Comparison of ENCODE assay signal across 12 cellular contexts in genomic region chr22:19848298-19849224, GRCh38. TPM values are rescaled to one million over a fixed set of nuclear protein-coding genes. Genes with fewer than 3 reads are reported as not detected.
DNase-seq lines count a peak whose midpoint lies in the region; ATAC-seq, FAIRE-seq and TF ChIP-seq lines count a peak whose summit lies in the region.
"Had no signal": no experiment of that assay in that cellular context is flagged by ENCODE, and none has a peak within 500 bp of the region (broad histone marks: within the 10 kb centered on the region; RNA-seq: fewer than 3 reads in every experiment).

No MANE protein-coding gene starts in this region.

- in situ Hi-C loops in GM13977 (cut with MboI; ENCODE audit: low pct_unique_long_range_greater_than_20kb, low sequenced_read_pairs, unreplicated experiment): no loop called here

- ATAC-seq in omental fat pad (ENCODE audit: low FRiP score): no peak

- H3K27me3 ChIP-seq in small intestine (ENCODE audit: control insufficient read depth in 2 of 2, insufficient read depth in 2 of 2, low read length in 2 of 2): no peaks in the 10 kb centered on the region
- H3K27me3 ChIP-seq: tibial artery had no signal

- H3K9me3 ChIP-seq in small intestine (ENCODE audit: control insufficient read depth, low read depth): no peaks in the 10 kb centered on the region
- H3K9me3 ChIP-seq: tibial artery had no signal

- H3K4me3 ChIP-seq in small intestine (ENCODE audit: low read depth in 1 of 2, low read length in 2 of 2): no peak overlapping the region
- H3K4me3 ChIP-seq: tibial artery had no signal

- H3K36me3 ChIP-seq in small intestine (ENCODE audit: control insufficient read depth in 2 of 2, insufficient read depth in 2 of 2, low read length in 2 of 2): peaks cover 4% of the 10 kb centered on the region in 2 donors

- no peaks in the 10 kb centered on the region for H3K9me3 Mint-ChIP-seq in T-helper 2 cell treated with Interferon-gamma antibody and Interleukin-4, amounts not matched to agents 5 μg/mL and 100 μg/mL, for 36 hours
- H3K9me3 Mint-ChIP-seq: activated naive CD4-positive, alpha-beta T cell treated with anti-CD3 and anti-CD28 coated beads, Interleukin-2, amount 50 U/mL, for 24 hours had no signal

- peak; percentile 10 for DNase-seq in GM13977 (ENCODE audit: low spot score)
- peak; percentile 36 for DNase-seq in NCI-H69 (lab: John Stamatoyannopoulos, UW)
- DNase-seq in fibroblast of gingiva (ENCODE audit: low read depth): peak; percentile 34
- DNase-seq in small intestine: peak; percentile 87
- DNase-seq in omental fat pad (ENCODE audit: low spot score): no peak
- DNase-seq in stimulated activated CD4-positive, alpha-beta T cell treated with anti-CD3 and anti-CD28 coated beads, Interleukin-12 subunit alpha, Interleukin-12 subunit beta, amount 100 ng/mL, for 4 hours: no peak
- DNase-seq in NCI-H1694 (lab: John Stamatoyannopoulos, UW): no peak
- DNase-seq in T-helper 2 cell treated with Interferon-gamma antibody and Interleukin-4, amounts not matched to agents 5 μg/mL and 100 μg/mL, for 36 hours (ENCODE audit: low spot score): no peak
- DNase-seq: mesendoderm, NCI-H2171, tibial artery had no signal

- no peak overlapping the region for H3K4me3 Mint-ChIP-seq in T-helper 2 cell treated with Interferon-gamma antibody and Interleukin-4, amounts not matched to agents 5 μg/mL and 100 μg/mL, for 36 hours
- H3K4me3 Mint-ChIP-seq: activated naive CD4-positive, alpha-beta T cell treated with anti-CD3 and anti-CD28 coated beads, Interleukin-2, amount 50 U/mL, for 24 hours had no signal

- peaks cover 26% of the 10 kb centered on the region for H3K36me3 Mint-ChIP-seq in T-helper 2 cell treated with Interferon-gamma antibody and Interleukin-4, amounts not matched to agents 5 μg/mL and 100 μg/mL, for 36 hours (ENCODE audit: low read depth)

- no peak overlapping the region for H3K27ac Mint-ChIP-seq in T-helper 2 cell treated with Interferon-gamma antibody and Interleukin-4, amounts not matched to agents 5 μg/mL and 100 μg/mL, for 36 hours
- H3K27ac Mint-ChIP-seq: activated naive CD4-positive, alpha-beta T cell treated with anti-CD3 and anti-CD28 coated beads, Interleukin-2, amount 50 U/mL, for 24 hours had no signal

- 24 to 62% (median 29%) methylated on average over 7 of the region's 7 CpGs for WGBS in small intestine, 3 donors

- peaks cover 2 to 7% of the 10 kb centered on the region in 2 donors for H3K4me1 ChIP-seq in small intestine (ENCODE audit: control insufficient read depth in 2 of 2, insufficient read depth in 1 of 2, low read depth in 1 of 2, low read length in 1 of 2)

- peak overlapping the region in 1 of 2 donors; percentile 67 for H3K27ac ChIP-seq in small intestine (ENCODE audit: low read depth in 1 of 2, low read length in 1 of 2)
- H3K27ac ChIP-seq: tibial artery had no signal

- no peak for FAIRE-seq in small intestine (lab: Jason Lieb, UNC)

- H3K4me1 Mint-ChIP-seq in T-helper 2 cell treated with Interferon-gamma antibody and Interleukin-4, amounts not matched to agents 5 μg/mL and 100 μg/mL, for 36 hours (ENCODE audit: low read depth): peaks cover 17% of the 10 kb centered on the region

- H3K27me3 Mint-ChIP-seq in T-helper 2 cell treated with Interferon-gamma antibody and Interleukin-4, amounts not matched to agents 5 μg/mL and 100 μg/mL, for 36 hours (ENCODE audit: low read depth): no peaks in the 10 kb centered on the region
- H3K27me3 Mint-ChIP-seq: activated naive CD4-positive, alpha-beta T cell treated with anti-CD3 and anti-CD28 coated beads, Interleukin-2, amount 50 U/mL, for 24 hours had no signal

- no peak for TF ChIP-seq CTCF in GM13977 (IDR thresholded peaks at IDR 0.05; ENCODE audit: extremely low read depth, insufficient read depth, missing control alignments)
- TF ChIP-seq CTCF in omental fat pad (IDR thresholded peaks at IDR 0.05): no peak

RNA-seq across cellular contexts. Expression of gene GNB1L, which starts 6.1 kb away (rescaled TPM):
- polyA plus RNA-seq in small intestine: 10 to 100 TPM in 2 of 3 donors, 1 to 10 TPM in 1; 7.6 to 18.9 (median 12.1) TPM
- total RNA-seq in omental fat pad: 1 to 10 TPM; 4.3 to 7.6 (median 6.1) TPM

RNA-seq across cellular contexts. Expression of gene RTL10, which starts 6.1 kb away (rescaled TPM):
- 10 to 100 TPM in 2 of 3 donors, 1 to 10 TPM in 1; 9.7 to 30.6 (median 26.5) TPM for polyA plus RNA-seq in small intestine
- 10 to 100 TPM in 3 of 4 donors, 1 to 10 TPM in 1; 7.6 to 12.6 (median 10.4) TPM for total RNA-seq in omental fat pad

Comparison
In these comparisons a context has a peak if more than half of its experiments do, and no peak if none do; other contexts are left out.
1. DNase-seq: peak in GM13977 (single experiment), NCI-H69 (single experiment), fibroblast of gingiva (single experiment) and small intestine (single experiment); none in omental fat pad (single experiment), stimulated activated CD4-positive, alpha-beta T cell treated with anti-CD3 and anti-CD28 coated beads, Interleukin-12 subunit alpha, Interleukin-12 subunit beta, amount 100 ng/mL, for 4 hours (single experiment), NCI-H1694 (single experiment) and T-helper 2 cell treated with Interferon-gamma antibody and Interleukin-4, amounts not matched to agents 5 μg/mL and 100 μg/mL, for 36 hours (single experiment).